1 cellular context compared by ENCODE assay signal in the genomic region with DNA sequence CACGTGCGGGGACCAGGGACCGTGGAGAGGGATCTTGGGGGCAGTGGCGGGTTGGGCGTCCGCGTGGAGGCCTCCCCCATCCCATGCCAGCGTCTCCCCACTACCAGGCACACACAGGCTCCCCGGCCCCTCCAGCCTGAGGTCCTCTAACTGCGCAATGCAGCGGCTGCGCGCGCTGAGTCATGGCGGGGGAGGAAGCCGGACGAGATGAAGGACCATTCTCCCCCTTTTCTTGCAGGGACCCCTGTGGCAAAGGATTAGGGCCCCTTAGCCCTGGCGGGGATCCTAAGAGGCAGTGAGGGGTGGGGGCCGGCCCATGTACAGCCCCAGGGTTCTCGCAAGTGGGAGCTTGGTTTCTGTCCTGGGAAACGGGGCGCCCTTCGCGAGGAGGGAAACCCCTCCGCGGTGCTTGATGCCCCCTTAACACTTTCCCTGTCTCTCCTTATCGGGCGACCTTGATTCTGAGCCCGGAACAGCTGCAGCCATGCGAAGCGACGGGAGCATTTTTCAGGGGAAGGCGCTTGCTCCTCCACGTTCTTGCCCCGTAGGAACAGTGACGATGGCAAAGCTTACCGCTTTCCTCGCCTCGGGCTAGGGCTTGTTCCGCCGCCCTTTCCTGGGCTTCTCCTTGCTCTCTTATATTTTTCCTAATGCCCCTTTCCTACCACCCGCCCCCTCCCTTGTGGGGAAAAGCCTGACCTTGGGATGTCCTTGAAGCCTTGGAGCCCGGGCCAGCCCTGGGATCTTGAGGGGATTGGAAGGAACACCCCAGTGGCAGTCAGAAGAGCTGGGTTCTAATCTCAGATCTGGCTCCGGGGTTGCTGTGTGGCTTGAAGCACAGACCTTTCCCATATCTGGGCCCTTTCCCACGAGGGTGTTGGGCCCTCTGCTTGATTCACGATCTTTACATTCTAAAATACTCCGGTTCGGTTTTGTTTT.
A peak's percentile ranks its signal among the peaks of the same experiment; 100 is the strongest.
TF ChIP-seq lines count a peak whose summit lies in the region.

No MANE protein-coding gene starts in this region.

TF ChIP-seq in HepG2, 621 proteins besides CTCF, POLR2A, EP300 and RAD21 (continued from another document and continues in another):
- TF ChIP-seq ZNF569 (CRISPR knock-in tag; IDR thresholded peaks at IDR 0.05; ENCODE audit: borderline replicate concordance): no peak
- TF ChIP-seq, protein P1, sequence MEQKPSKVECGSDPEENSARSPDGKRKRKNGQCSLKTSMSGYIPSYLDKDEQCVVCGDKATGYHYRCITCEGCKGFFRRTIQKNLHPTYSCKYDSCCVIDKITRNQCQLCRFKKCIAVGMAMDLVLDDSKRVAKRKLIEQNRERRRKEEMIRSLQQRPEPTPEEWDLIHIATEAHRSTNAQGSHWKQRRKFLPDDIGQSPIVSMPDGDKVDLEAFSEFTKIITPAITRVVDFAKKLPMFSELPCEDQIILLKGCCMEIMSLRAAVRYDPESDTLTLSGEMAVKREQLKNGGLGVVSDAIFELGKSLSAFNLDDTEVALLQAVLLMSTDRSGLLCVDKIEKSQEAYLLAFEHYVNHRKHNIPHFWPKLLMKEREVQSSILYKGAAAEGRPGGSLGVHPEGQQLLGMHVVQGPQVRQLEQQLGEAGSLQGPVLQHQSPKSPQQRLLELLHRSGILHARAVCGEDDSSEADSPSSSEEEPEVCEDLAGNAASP (CRISPR knock-in tag; IDR thresholded peaks at IDR 0.05; ENCODE audit: borderline replicate concordance): no peak
- TF ChIP-seq FOSL1 (CRISPR knock-in tag; IDR thresholded peaks at IDR 0.05; ENCODE audit: borderline replicate concordance): no peak
- no peak for TF ChIP-seq STAG1 (CRISPR knock-in tag; IDR thresholded peaks at IDR 0.05)
- TF ChIP-seq TOE1 (CRISPR knock-in tag; IDR thresholded peaks at IDR 0.05): no peak
- no peak for TF ChIP-seq TEAD3 (CRISPR knock-in tag; optimal IDR thresholded peaks at IDR 0.05; ENCODE audit: borderline replicate concordance)
- no peak for TF ChIP-seq HDAC2 (CRISPR knock-in tag; IDR thresholded peaks at IDR 0.05)
- TF ChIP-seq, protein P2, sequence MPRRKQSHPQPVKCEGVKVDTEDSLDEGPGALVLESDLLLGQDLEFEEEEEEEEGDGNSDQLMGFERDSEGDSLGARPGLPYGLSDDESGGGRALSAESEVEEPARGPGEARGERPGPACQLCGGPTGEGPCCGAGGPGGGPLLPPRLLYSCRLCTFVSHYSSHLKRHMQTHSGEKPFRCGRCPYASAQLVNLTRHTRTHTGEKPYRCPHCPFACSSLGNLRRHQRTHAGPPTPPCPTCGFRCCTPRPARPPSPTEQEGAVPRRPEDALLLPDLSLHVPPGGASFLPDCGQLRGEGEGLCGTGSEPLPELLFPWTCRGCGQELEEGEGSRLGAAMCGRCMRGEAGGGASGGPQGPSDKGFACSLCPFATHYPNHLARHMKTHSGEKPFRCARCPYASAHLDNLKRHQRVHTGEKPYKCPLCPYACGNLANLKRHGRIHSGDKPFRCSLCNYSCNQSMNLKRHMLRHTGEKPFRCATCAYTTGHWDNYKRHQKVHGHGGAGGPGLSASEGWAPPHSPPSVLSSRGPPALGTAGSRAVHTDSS (CRISPR knock-in tag; conservative IDR thresholded peaks at IDR 0.05): no peak
- TF ChIP-seq ZBTB8A (CRISPR knock-in tag; IDR thresholded peaks at IDR 0.05; ENCODE audit: borderline replicate concordance, low read depth): no peak
- no peak for TF ChIP-seq ZNF709 (CRISPR knock-in tag; IDR thresholded peaks at IDR 0.05)
- no peak for TF ChIP-seq FOXO1 (CRISPR knock-in tag; IDR thresholded peaks at IDR 0.05)
- no peak for TF ChIP-seq REL (CRISPR knock-in tag; conservative IDR thresholded peaks at IDR 0.05)
- no peak for TF ChIP-seq THAP11 (CRISPR knock-in tag; IDR thresholded peaks at IDR 0.05)
- TF ChIP-seq, protein P3, sequence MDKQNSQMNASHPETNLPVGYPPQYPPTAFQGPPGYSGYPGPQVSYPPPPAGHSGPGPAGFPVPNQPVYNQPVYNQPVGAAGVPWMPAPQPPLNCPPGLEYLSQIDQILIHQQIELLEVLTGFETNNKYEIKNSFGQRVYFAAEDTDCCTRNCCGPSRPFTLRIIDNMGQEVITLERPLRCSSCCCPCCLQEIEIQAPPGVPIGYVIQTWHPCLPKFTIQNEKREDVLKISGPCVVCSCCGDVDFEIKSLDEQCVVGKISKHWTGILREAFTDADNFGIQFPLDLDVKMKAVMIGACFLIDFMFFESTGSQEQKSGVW (CRISPR knock-in tag; IDR thresholded peaks at IDR 0.05; ENCODE audit: borderline replicate concordance): 0 out of 2 replicates have a peak, but pooled peaks have one; percentile 4
- TF ChIP-seq PCBP1 (IDR thresholded peaks at IDR 0.05; ENCODE audit: borderline replicate concordance, low read depth, low read length): peak; percentile 22; the same call in 1 of the 2 replicates
- no peak for TF ChIP-seq NKX3-1 (CRISPR knock-in tag; IDR thresholded peaks at IDR 0.05)
- TF ChIP-seq KMT2B (CRISPR knock-in tag; IDR thresholded peaks at IDR 0.05): no peak
- TF ChIP-seq NAIF1 (CRISPR knock-in tag; IDR thresholded peaks at IDR 0.05; ENCODE audit: borderline replicate concordance): no peak
- TF ChIP-seq SRSF9 (IDR thresholded peaks at IDR 0.05; ENCODE audit: borderline replicate concordance, insufficient read depth, low read depth, low read length, poor library complexity, severe bottlenecking): no peak
- TF ChIP-seq, protein P4, sequence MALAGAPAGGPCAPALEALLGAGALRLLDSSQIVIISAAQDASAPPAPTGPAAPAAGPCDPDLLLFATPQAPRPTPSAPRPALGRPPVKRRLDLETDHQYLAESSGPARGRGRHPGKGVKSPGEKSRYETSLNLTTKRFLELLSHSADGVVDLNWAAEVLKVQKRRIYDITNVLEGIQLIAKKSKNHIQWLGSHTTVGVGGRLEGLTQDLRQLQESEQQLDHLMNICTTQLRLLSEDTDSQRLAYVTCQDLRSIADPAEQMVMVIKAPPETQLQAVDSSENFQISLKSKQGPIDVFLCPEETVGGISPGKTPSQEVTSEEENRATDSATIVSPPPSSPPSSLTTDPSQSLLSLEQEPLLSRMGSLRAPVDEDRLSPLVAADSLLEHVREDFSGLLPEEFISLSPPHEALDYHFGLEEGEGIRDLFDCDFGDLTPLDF (CRISPR knock-in tag; IDR thresholded peaks at IDR 0.05): no peak
- 0 out of 2 replicates have a peak, but pooled peaks have one; percentile 21 for TF ChIP-seq ZFP37 (CRISPR knock-in tag; IDR thresholded peaks at IDR 0.05; ENCODE audit: borderline replicate concordance)
- TF ChIP-seq, protein P5, sequence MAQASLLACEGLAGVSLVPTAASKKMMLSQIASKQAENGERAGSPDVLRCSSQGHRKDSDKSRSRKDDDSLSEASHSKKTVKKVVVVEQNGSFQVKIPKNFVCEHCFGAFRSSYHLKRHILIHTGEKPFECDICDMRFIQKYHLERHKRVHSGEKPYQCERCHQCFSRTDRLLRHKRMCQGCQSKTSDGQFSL (CRISPR knock-in tag; IDR thresholded peaks at IDR 0.05): no peak
- TF ChIP-seq ZNF776 (CRISPR knock-in tag; IDR thresholded peaks at IDR 0.05): 0 out of 2 replicates have a peak, but pooled peaks have one; percentile 56
- 0 out of 2 replicates have a peak, but pooled peaks have one; percentile 14 for TF ChIP-seq ZBTB42 (CRISPR knock-in tag; IDR thresholded peaks at IDR 0.05)
- peak; percentile 57 for TF ChIP-seq PCBP2 (optimal IDR thresholded peaks at IDR 0.05; ENCODE audit: low read depth, low read length, poor library complexity, severe bottlenecking)
- TF ChIP-seq SRF (IDR thresholded peaks at IDR 0.05; ENCODE audit: low read depth, low read length): no peak
- TF ChIP-seq SP4 (CRISPR knock-in tag; IDR thresholded peaks at IDR 0.05): no peak
- no peak for TF ChIP-seq HDAC6 (IDR thresholded peaks at IDR 0.05; ENCODE audit: low read depth, low read length)
- TF ChIP-seq, protein P6, sequence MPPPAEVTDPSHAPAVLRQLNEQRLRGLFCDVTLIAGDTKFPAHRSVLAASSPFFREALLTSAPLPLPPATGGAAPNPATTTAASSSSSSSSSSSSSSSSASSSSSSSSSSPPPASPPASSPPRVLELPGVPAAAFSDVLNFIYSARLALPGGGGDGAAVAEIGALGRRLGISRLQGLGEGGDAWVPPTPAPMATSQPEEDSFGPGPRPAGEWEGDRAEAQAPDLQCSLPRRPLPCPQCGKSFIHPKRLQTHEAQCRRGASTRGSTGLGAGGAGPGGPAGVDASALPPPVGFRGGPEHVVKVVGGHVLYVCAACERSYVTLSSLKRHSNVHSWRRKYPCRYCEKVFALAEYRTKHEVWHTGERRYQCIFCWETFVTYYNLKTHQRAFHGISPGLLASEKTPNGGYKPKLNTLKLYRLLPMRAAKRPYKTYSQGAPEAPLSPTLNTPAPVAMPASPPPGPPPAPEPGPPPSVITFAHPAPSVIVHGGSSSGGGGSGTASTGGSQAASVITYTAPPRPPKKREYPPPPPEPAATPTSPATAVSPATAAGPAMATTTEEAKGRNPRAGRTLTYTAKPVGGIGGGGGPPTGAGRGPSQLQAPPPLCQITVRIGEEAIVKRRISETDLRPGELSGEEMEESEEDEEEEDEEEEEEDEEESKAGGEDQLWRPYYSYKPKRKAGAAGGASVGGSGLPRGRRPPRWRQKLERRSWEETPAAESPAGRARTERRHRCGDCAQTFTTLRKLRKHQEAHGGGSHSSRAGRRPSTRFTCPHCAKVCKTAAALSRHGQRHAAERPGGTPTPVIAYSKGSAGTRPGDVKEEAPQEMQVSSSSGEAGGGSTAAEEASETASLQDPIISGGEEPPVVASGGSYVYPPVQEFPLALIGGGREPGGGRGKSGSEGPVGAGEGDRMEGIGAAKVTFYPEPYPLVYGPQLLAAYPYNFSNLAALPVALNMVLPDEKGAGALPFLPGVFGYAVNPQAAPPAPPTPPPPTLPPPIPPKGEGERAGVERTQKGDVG (CRISPR knock-in tag; IDR thresholded peaks at IDR 0.05; ENCODE audit: borderline replicate concordance): no peak
- TF ChIP-seq, protein P7, sequence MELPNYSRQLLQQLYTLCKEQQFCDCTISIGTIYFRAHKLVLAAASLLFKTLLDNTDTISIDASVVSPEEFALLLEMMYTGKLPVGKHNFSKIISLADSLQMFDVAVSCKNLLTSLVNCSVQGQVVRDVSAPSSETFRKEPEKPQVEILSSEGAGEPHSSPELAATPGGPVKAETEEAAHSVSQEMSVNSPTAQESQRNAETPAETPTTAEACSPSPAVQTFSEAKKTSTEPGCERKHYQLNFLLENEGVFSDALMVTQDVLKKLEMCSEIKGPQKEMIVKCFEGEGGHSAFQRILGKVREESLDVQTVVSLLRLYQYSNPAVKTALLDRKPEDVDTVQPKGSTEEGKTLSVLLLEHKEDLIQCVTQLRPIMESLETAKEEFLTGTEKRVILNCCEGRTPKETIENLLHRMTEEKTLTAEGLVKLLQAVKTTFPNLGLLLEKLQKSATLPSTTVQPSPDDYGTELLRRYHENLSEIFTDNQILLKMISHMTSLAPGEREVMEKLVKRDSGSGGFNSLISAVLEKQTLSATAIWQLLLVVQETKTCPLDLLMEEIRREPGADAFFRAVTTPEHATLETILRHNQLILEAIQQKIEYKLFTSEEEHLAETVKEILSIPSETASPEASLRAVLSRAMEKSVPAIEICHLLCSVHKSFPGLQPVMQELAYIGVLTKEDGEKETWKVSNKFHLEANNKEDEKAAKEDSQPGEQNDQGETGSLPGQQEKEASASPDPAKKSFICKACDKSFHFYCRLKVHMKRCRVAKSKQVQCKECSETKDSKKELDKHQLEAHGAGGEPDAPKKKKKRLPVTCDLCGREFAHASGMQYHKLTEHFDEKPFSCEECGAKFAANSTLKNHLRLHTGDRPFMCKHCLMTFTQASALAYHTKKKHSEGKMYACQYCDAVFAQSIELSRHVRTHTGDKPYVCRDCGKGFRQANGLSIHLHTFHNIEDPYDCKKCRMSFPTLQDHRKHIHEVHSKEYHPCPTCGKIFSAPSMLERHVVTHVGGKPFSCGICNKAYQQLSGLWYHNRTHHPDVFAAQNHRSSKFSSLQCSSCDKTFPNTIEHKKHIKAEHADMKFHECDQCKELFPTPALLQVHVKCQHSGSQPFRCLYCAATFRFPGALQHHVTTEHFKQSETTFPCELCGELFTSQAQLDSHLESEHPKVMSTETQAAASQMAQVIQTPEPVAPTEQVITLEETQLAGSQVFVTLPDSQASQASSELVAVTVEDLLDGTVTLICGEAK (IDR thresholded peaks at IDR 0.05): no peak
- TF ChIP-seq, protein P7 (CRISPR knock-in tag; IDR thresholded peaks at IDR 0.05): no peak
- no peak for TF ChIP-seq ZNF256 (CRISPR knock-in tag; conservative IDR thresholded peaks at IDR 0.05)
- TF ChIP-seq ZNF629 (CRISPR knock-in tag; conservative IDR thresholded peaks at IDR 0.05): no peak
- TF ChIP-seq, protein P8, sequence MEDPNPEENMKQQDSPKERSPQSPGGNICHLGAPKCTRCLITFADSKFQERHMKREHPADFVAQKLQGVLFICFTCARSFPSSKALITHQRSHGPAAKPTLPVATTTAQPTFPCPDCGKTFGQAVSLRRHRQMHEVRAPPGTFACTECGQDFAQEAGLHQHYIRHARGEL (CRISPR knock-in tag; IDR thresholded peaks at IDR 0.05): no peak; the same call in 1 of the 2 replicates
- no peak for TF ChIP-seq IKZF4 (CRISPR knock-in tag; IDR thresholded peaks at IDR 0.05; ENCODE audit: borderline replicate concordance, low read depth, not compliant biosample characterization)
- TF ChIP-seq ZFP62 (CRISPR knock-in tag; IDR thresholded peaks at IDR 0.05): no peak
- TF ChIP-seq ERF (CRISPR knock-in tag; IDR thresholded peaks at IDR 0.05): no peak
